20 cellular contexts compared by ENCODE assay signal in genomic region chr22:19905619-19906276, GRCh38. TPM values are rescaled to one million over a fixed set of nuclear protein-coding genes. Genes with fewer than 3 reads are reported as not detected.
DNase-seq lines count a peak whose midpoint lies in the region; ATAC-seq and TF ChIP-seq lines count a peak whose summit lies in the region.
"Had no signal": no experiment of that assay in that cellular context is flagged by ENCODE, and none has a peak within 500 bp of the region (broad histone marks: within the 10 kb centered on the region; RNA-seq: fewer than 3 reads in every experiment).

No MANE protein-coding gene starts in this region.

- H3K4me3 ChIP-seq in IMR-90 (ENCODE audit: insufficient read depth, low read depth, low read length) (no peak overlapping the region), WERI-Rb-1 (ENCODE audit: low read depth, low read length) (no peak overlapping the region), mesendoderm (ENCODE audit: low read length) (no peak overlapping the region), tibial artery (no peak overlapping the region)
- H3K4me3 ChIP-seq: BLaER1, GM12878, PC-9 had no signal

- H3K4ac ChIP-seq in IMR-90 (ENCODE audit: low read depth, low read length) = peak overlapping the region; percentile 63
- no peak overlapping the region for H3K4ac ChIP-seq in mesendoderm (ENCODE audit: low read depth, low read length)

- H3K18ac ChIP-seq in IMR-90 (ENCODE audit: low read depth, low read length) (no peak overlapping the region), mesendoderm (ENCODE audit: low read length) (no peak overlapping the region)

- H2BK15ac ChIP-seq in IMR-90 (ENCODE audit: low read depth, low read length) (no peak overlapping the region), mesendoderm (replicated peaks; ENCODE audit: low read depth) (no peak overlapping the region)

- CTCF ChIA-PET in IMR-90 (lab: Yijun Ruan, JAX) = interaction anchor here (0.6 to 2.9 kb wide), 4 partner anchors 26 to 175 kb away, joined by 3 to 21 read pairs (median 4); no protein-coding TSS in a partner anchor

- H3K27me3 ChIP-seq in IMR-90 (ENCODE audit: control insufficient read depth, insufficient read depth, low read length) (no peaks in the 10 kb centered on the region), WERI-Rb-1 (ENCODE audit: insufficient read depth, low read depth, severe bottlenecking) (no peaks in the 10 kb centered on the region), mesendoderm (ENCODE audit: insufficient read depth, low read length, poor library complexity) (no peaks in the 10 kb centered on the region), tibial artery (no peaks in the 10 kb centered on the region)
- H3K27me3 ChIP-seq: BLaER1 had no signal

- peaks cover 3% of the 10 kb centered on the region for H3K36me3 ChIP-seq in IMR-90 (ENCODE audit: control insufficient read depth, insufficient read depth, low read length)
- H3K36me3 ChIP-seq in WERI-Rb-1 = peaks cover 7% of the 10 kb centered on the region; the same call in 1 of the 2 replicates
- H3K36me3 ChIP-seq in mesendoderm (ENCODE audit: control insufficient read depth, insufficient read depth, low read length) = no peaks in the 10 kb centered on the region
- peaks cover 12 to 79% (median 32%) of the 10 kb centered on the region in 3 donors for H3K36me3 ChIP-seq in tibial artery

- H3K79me1 ChIP-seq in IMR-90 (ENCODE audit: low read depth in 1 of 2, low read length in 2 of 2) (peaks cover 0 to 7% of the 10 kb centered on the region in 2 experiments; a peak in 2 of 4 replicates), mesendoderm (ENCODE audit: low read length) (no peaks in the 10 kb centered on the region)

- H2BK20ac ChIP-seq in IMR-90 (ENCODE audit: low read depth, low read length) = no peak overlapping the region; the same call in 1 of the 2 replicates

- no peak overlapping the region for H3K56ac ChIP-seq in IMR-90 (ENCODE audit: extremely low read depth, insufficient read depth, low read length)
- no peak overlapping the region for H3K56ac ChIP-seq in mesendoderm (ENCODE audit: low read length)

- H2AK5ac ChIP-seq in IMR-90 (ENCODE audit: low read depth, low read length) = peak overlapping the region; percentile 79; the same call in 1 of the 2 replicates
- no peak overlapping the region for H2AK5ac ChIP-seq in mesendoderm (ENCODE audit: low read length)

- TF ChIP-seq POLR2A in IMR-90 (IDR thresholded peaks at IDR 0.05; ENCODE audit: low read depth, low read length) = no peak

- H3K79me2 ChIP-seq in mesendoderm (ENCODE audit: control insufficient read depth, insufficient read depth, low read length) = no peaks in the 10 kb centered on the region

- H4K8ac ChIP-seq in IMR-90 (ENCODE audit: low read depth in 2 of 2, low read length in 2 of 2) (peak overlapping the region; percentile 35 to 62; a peak in 1 of 4 replicates), mesendoderm (ENCODE audit: low read depth, low read length) (no peak overlapping the region)

- no peaks in the 10 kb centered on the region for H4K20me1 ChIP-seq in IMR-90 (ENCODE audit: insufficient read depth, low read length)
- H4K20me1 ChIP-seq: BLaER1 had no signal

- H4K5ac ChIP-seq in IMR-90 (ENCODE audit: low read depth, low read length) (no peak overlapping the region), mesendoderm (ENCODE audit: low read length) (no peak overlapping the region)

- H2BK5ac ChIP-seq in IMR-90 (ENCODE audit: low read depth, low read length, poor library complexity, severe bottlenecking) (no peak overlapping the region), mesendoderm (ENCODE audit: low read length) (no peak overlapping the region)

- no peaks in the 10 kb centered on the region for H3K9me3 ChIP-seq in IMR-90 (ENCODE audit: control insufficient read depth, insufficient read depth, low read length)
- H3K9me3 ChIP-seq in WERI-Rb-1 (ENCODE audit: severe bottlenecking) = no peaks in the 10 kb centered on the region
- H3K9me3 ChIP-seq in tibial artery = no peaks in the 10 kb centered on the region
- H3K9me3 ChIP-seq: BLaER1 had no signal

- H2AK9ac ChIP-seq in IMR-90 (replicated peaks; ENCODE audit: low read depth, low read length, poor library complexity) = peak overlapping the region; percentile 74

- TF ChIP-seq RAD21 in IMR-90 (IDR thresholded peaks at IDR 0.05; ENCODE audit: low read length) = no peak

- H3K4me2 ChIP-seq in IMR-90 (ENCODE audit: low read depth, low read length) (no peak overlapping the region), mesendoderm (ENCODE audit: low read length) (no peak overlapping the region)
- H3K4me2 ChIP-seq: BLaER1, PC-9 had no signal

- H3K9me1 ChIP-seq in IMR-90 (ENCODE audit: insufficient read depth, low read length) = peaks cover 6% of the 10 kb centered on the region; the same call in 1 of the 2 replicates

- H3K4me1 ChIP-seq in IMR-90 (ENCODE audit: control insufficient read depth, insufficient read depth, low read length) (peaks cover 9% of the 10 kb centered on the region), mesendoderm (ENCODE audit: control insufficient read depth, low read depth, low read length) (no peaks in the 10 kb centered on the region), tibial artery (no peaks in the 10 kb centered on the region)

- POLR2A ChIA-PET in IMR-90 (lab: Charles Lee; ENCODE audit: unreplicated experiment) = no interaction called here

- WGBS in IMR-90 (ENCODE audit: extremely low coverage in 2 of 2, insufficient read length in 1 of 2), 2 experiments = 97% methylated on average over 3 of the region's 13 CpGs; no CpG with 5 or more reads in 1 of the 2 experiments
- WGBS in mesendoderm (ENCODE audit: extremely low coverage, insufficient coverage, low lambda C conversion rate) = no CpG with 5 or more reads among the region's 13 CpGs

- dilution Hi-C loops in IMR-90 (cut with HindIII; ENCODE audit: low sequenced_read_pairs, unreplicated experiment) = no loop called here

- TF ChIP-seq CTCF in IMR-90 (conservative IDR thresholded peaks at IDR 0.05; ENCODE audit: low read depth, low read length) = no peak
- TF ChIP-seq CTCF in WERI-Rb-1 (IDR thresholded peaks at IDR 0.05; ENCODE audit: low read depth, low read length) = no peak
- TF ChIP-seq CTCF in tibial artery (IDR thresholded peaks at IDR 0.05) = no peak

- in situ Hi-C loops in IMR-90 (cut with MboI; ENCODE audit: low sequenced_read_pairs) = no loop called here

- intact Hi-C loops in IMR-90 (cut with micrococcal nuclease) = no loop called here
- intact Hi-C loops in tibial artery (cut with DNase I; ENCODE audit: low total_unique reads) = no loop called here

- DNase-seq in IMR-90 = no peak
- DNase-seq in WERI-Rb-1 = no peak
- peak; percentile 54 for DNase-seq in mesendoderm
- no peak for DNase-seq in stimulated activated CD4-positive, alpha-beta T cell treated with anti-CD3 and anti-CD28 coated beads, Interleukin-4, amount 100 ng/mL, for 24 hours
- DNase-seq in NCI-H1092 treated with DMSO at 0.1 percent for 48 hours (lab: John Stamatoyannopoulos, UW) = no peak
- DNase-seq in tibial artery = no peak
- no peak for DNase-seq in T-helper 1 cell
- DNase-seq: CD8-positive, alpha-beta memory T cell; DMS79 treated with DMSO at 0.1 percent for 48 hours; GDM1; MV-4-11; NCI-H1417 treated with DMSO at 0.1 percent for 48 hours; NCI-H1930; NCI-H2171; NCI-H446; NCI-H69; PC-9 had no signal

- H3K27ac ChIP-seq in IMR-90 (ENCODE audit: insufficient read depth, low read length) = no peak overlapping the region
- H3K27ac ChIP-seq in WERI-Rb-1 = peak overlapping the region; percentile 91
- H3K27ac ChIP-seq in mesendoderm (ENCODE audit: low read depth, low read length) = no peak overlapping the region
- H3K27ac ChIP-seq in tibial artery = no peak overlapping the region
- H3K27ac ChIP-seq: BLaER1, PC-9 had no signal

- no TSS peak for BruUV-seq in IMR-90 (replicated peaks; lab: Mats Ljungman, UMichigan)

- H3K14ac ChIP-seq in IMR-90 (replicated peaks; ENCODE audit: low read depth, low read length) = 0 out of 2 replicates have a peak overlapping the region, but pooled peaks have one; percentile 61

- H3K9ac ChIP-seq in IMR-90 (ENCODE audit: low read depth, low read length) (0 out of 2 replicates have a peak overlapping the region, but pooled peaks have one; percentile 29), mesendoderm (ENCODE audit: low read length) (no peak overlapping the region)
- H3K9ac ChIP-seq: BLaER1 had no signal

- peak overlapping the region; percentile 48 for H2AFZ ChIP-seq in IMR-90 (replicated peaks; ENCODE audit: low read length, poor library complexity)
- H2AFZ ChIP-seq: PC-9 had no signal

- no peak for ATAC-seq in IMR-90 (ENCODE audit: low read depth)
- ATAC-seq: GM12878, HCT116 had no signal

- H3K23ac ChIP-seq in IMR-90 (ENCODE audit: low read depth, low read length) (no peak overlapping the region), mesendoderm (ENCODE audit: low read length) (no peak overlapping the region)

- peak overlapping the region; percentile 50 for H4K91ac ChIP-seq in IMR-90 (ENCODE audit: insufficient read depth, low read depth, low read length)

- H2BK120ac ChIP-seq in IMR-90 (ENCODE audit: low read depth, low read length) (peak overlapping the region; percentile 68), mesendoderm (ENCODE audit: low read depth, low read length) (no peak overlapping the region)

TF ChIP-seq in IMR-90, 13 proteins besides CTCF, POLR2A, EP300 and RAD21 (continues in another document):
- TF ChIP-seq BHLHE40 (IDR thresholded peaks at IDR 0.05; ENCODE audit: low read depth, low read length) (no peak), SMC3 (IDR thresholded peaks at IDR 0.05; ENCODE audit: low read depth, low read length) (no peak)

RNA-seq across cellular contexts. Expression of gene COMT, which starts 35.8 kb away (rescaled TPM):
- 175 and 202 TPM in 2 replicates for total RNA-seq in IMR-90 (2012; rRNA removed)
- polyA plus RNA-seq in IMR-90 (2012; rRNA removed) = 296 and 347 TPM in 2 replicates
- polyA plus RNA-seq in IMR-90 (2012; cell fraction: cytosol; rRNA removed) = 473 and 691 TPM in 2 replicates
- polyA plus RNA-seq in IMR-90 (2012; cell fraction: nucleus; rRNA removed; ENCODE audit: low replicate concordance) = 159 and 329 TPM in 2 replicates
- polyA plus RNA-seq in mesendoderm (2013, experiment 1 of 2) = 11.0 TPM
- 10.7 TPM for polyA plus RNA-seq in mesendoderm (2013, experiment 2 of 2)

RNA-seq across cellular contexts. Expression of gene TXNRD2, which starts 35.9 kb away (rescaled TPM):
- total RNA-seq in IMR-90 (2012; rRNA removed) = 14.7 and 15.6 TPM in 2 replicates
- 25.7 and 28.4 TPM in 2 replicates for polyA plus RNA-seq in IMR-90 (2012; rRNA removed)
- polyA plus RNA-seq in IMR-90 (2012; cell fraction: cytosol; rRNA removed) = 29.7 and 38.9 TPM in 2 replicates
- polyA plus RNA-seq in IMR-90 (2012; cell fraction: nucleus; rRNA removed; ENCODE audit: low replicate concordance) = 47.3 and 92.8 TPM in 2 replicates
- 20.1 TPM for polyA plus RNA-seq in mesendoderm (2013, experiment 1 of 2)
- 22.6 TPM for polyA plus RNA-seq in mesendoderm (2013, experiment 2 of 2)

RNA-seq across cellular contexts. Expression of gene GNB1L, which starts 51.1 kb away (rescaled TPM):
- total RNA-seq in IMR-90 (2012; rRNA removed) = 1.7 and 2.5 TPM in 2 replicates
- 4.4 and 5.5 TPM in 2 replicates for polyA plus RNA-seq in IMR-90 (2012; rRNA removed)
- polyA plus RNA-seq in IMR-90 (2012; cell fraction: cytosol; rRNA removed) = 5.3 and 8.3 TPM in 2 replicates
- 3.5 and 12.3 TPM in 2 replicates for polyA plus RNA-seq in IMR-90 (2012; cell fraction: nucleus; rRNA removed; ENCODE audit: low replicate concordance)
- 4.7 TPM for polyA plus RNA-seq in mesendoderm (2013, experiment 1 of 2)
- 4.2 TPM for polyA plus RNA-seq in mesendoderm (2013, experiment 2 of 2)

RNA-seq across cellular contexts. Expression of gene RTL10, which starts 51.1 kb away (rescaled TPM):
- total RNA-seq in IMR-90 (2012; rRNA removed) = 8.6 TPM in 2 replicates
- polyA plus RNA-seq in IMR-90 (2012; rRNA removed) = 12.1 and 14.0 TPM in 2 replicates
- polyA plus RNA-seq in IMR-90 (2012; cell fraction: cytosol; rRNA removed) = 8.4 and 9.2 TPM in 2 replicates
- 24.4 and 41.2 TPM in 2 replicates for polyA plus RNA-seq in IMR-90 (2012; cell fraction: nucleus; rRNA removed; ENCODE audit: low replicate concordance)
- polyA plus RNA-seq in mesendoderm (2013, experiment 1 of 2) = 7.4 TPM
- 7.6 TPM for polyA plus RNA-seq in mesendoderm (2013, experiment 2 of 2)
